1 cellular context compared by ENCODE assay signal in genomic region chr1:37305108-37305507, GRCh38.
TF ChIP-seq lines count a peak whose summit lies in the region.

No MANE protein-coding gene starts in this region.

TF ChIP-seq in HepG2, 621 proteins besides CTCF, POLR2A, EP300 and RAD21 (continued from another document):
- TF ChIP-seq DZIP1 (CRISPR knock-in tag; IDR thresholded peaks at IDR 0.05) (no peak), KDM2A (CRISPR knock-in tag; IDR thresholded peaks at IDR 0.05; ENCODE audit: borderline replicate concordance, low read depth) (no peak)
